ENCODE assay signal across 13 cellular contexts in genomic region chr1:8669608-8670335, GRCh38.
DNase-seq lines count a peak whose midpoint lies in the region; ATAC-seq and TF ChIP-seq lines count a peak whose summit lies in the region.
"Had no signal": no experiment of that assay in that cellular context is flagged by ENCODE, and none has a peak within 500 bp of the region (broad histone marks: within the 10 kb centered on the region; RNA-seq: fewer than 3 reads in every experiment).

No MANE protein-coding gene starts in this region.

- no peak overlapping the region for H3K9ac ChIP-seq in HUES6 (ENCODE audit: low read length)

- intact Hi-C loops in activated CD4-positive, alpha-beta memory T cell treated with anti-CD3 and anti-CD28 coated beads for 36 hours (cut with micrococcal nuclease) = loop anchor here (1.0 to 2.0 kb wide), 3 partner anchors 31 to 108 kb away; no protein-coding TSS in a partner anchor
- intact Hi-C loops in psoas muscle (cut with DNase I) = loop anchor here (2.0 to 10.0 kb wide), 3 partner anchors 33 to 205 kb away; no protein-coding TSS in a partner anchor

- no peaks in the 10 kb centered on the region for H3K27me3 Mint-ChIP-seq in activated CD4-positive, alpha-beta memory T cell treated with anti-CD3 and anti-CD28 coated beads for 36 hours
- no peaks in the 10 kb centered on the region for H3K27me3 Mint-ChIP-seq in activated CD4-positive, alpha-beta memory T cell treated with anti-CD3 and anti-CD28 coated beads, Interleukin-2, amount 10 ng/mL, durations not matched to agents 7 days and 5 days
- no peaks in the 10 kb centered on the region for H3K27me3 Mint-ChIP-seq in brain

- no peaks in the 10 kb centered on the region for H3K9me3 Mint-ChIP-seq in activated CD4-positive, alpha-beta memory T cell treated with anti-CD3 and anti-CD28 coated beads for 36 hours
- H3K9me3 Mint-ChIP-seq in activated CD4-positive, alpha-beta memory T cell treated with anti-CD3 and anti-CD28 coated beads, Interleukin-2, amount 10 ng/mL, durations not matched to agents 7 days and 5 days = no peaks in the 10 kb centered on the region
- no peaks in the 10 kb centered on the region for H3K9me3 Mint-ChIP-seq in brain

- H3K4me3 Mint-ChIP-seq in activated CD4-positive, alpha-beta memory T cell treated with anti-CD3 and anti-CD28 coated beads for 36 hours = peak overlapping the region; percentile 27
- H3K4me3 Mint-ChIP-seq in activated CD4-positive, alpha-beta memory T cell treated with anti-CD3 and anti-CD28 coated beads, Interleukin-2, amount 10 ng/mL, durations not matched to agents 7 days and 5 days = no peak overlapping the region
- peak overlapping the region in 3 of 5 experiments; percentile 9 to 31 (median 28) for H3K4me3 Mint-ChIP-seq in brain

- 77 to 90% (median 78%) methylated on average over 4 of the region's 4 CpGs for WGBS in psoas muscle, 3 donors

- TF ChIP-seq CTCF in brain (conservative IDR thresholded peaks at IDR 0.05) (no peak), psoas muscle (IDR thresholded peaks at IDR 0.05) (no peak), WERI-Rb-1 (IDR thresholded peaks at IDR 0.05; ENCODE audit: low read depth, low read length) (no peak)

- H3K27me3 ChIP-seq in HUES6 (ENCODE audit: control insufficient read depth, insufficient read depth, low read length) (no peaks in the 10 kb centered on the region), psoas muscle (ENCODE audit: insufficient read depth in 3 of 3, low read length in 2 of 3) (no peaks in the 10 kb centered on the region), WERI-Rb-1 (ENCODE audit: insufficient read depth, low read depth, severe bottlenecking) (no peaks in the 10 kb centered on the region)
- H3K27me3 ChIP-seq: transverse colon had no signal

- H3K4me3 ChIP-seq in HUES6 (ENCODE audit: low read depth, low read length) = no peak overlapping the region
- H3K4me3 ChIP-seq in psoas muscle = no peak overlapping the region
- H3K4me3 ChIP-seq in WERI-Rb-1 (ENCODE audit: low read depth, low read length) = no peak overlapping the region
- H3K4me3 ChIP-seq: lower lobe of right lung, transverse colon had no signal

- H3K36me3 ChIP-seq in HUES6 (ENCODE audit: control insufficient read depth, insufficient read depth, low read length) = no peaks in the 10 kb centered on the region
- H3K36me3 ChIP-seq in psoas muscle (ENCODE audit: insufficient read depth in 1 of 2, low read depth in 1 of 2) = no peaks in the 10 kb centered on the region
- H3K36me3 ChIP-seq in WERI-Rb-1 = no peaks in the 10 kb centered on the region; the same call in none of the 2 replicates
- H3K36me3 ChIP-seq: lower lobe of right lung, transverse colon had no signal

- DNase-seq in activated CD4-positive, alpha-beta memory T cell treated with anti-CD3 and anti-CD28 coated beads for 36 hours = no peak
- no peak for DNase-seq in activated CD4-positive, alpha-beta memory T cell treated with anti-CD3 and anti-CD28 coated beads, Interleukin-2, amount 10 ng/mL, durations not matched to agents 7 days and 5 days
- DNase-seq in psoas muscle (no peak), WERI-Rb-1 (no peak), NCI-H1417 (lab: John Stamatoyannopoulos, UW) (no peak), D341Med (ENCODE audit: low spot score) (no peak)
- DNase-seq: activated CD4-positive, alpha-beta T cell treated with anti-CD3 and anti-CD28 coated beads, Interleukin-2, amount 50 U/mL, for 48 hours; lower lobe of right lung; NCI-H2227 treated with DMSO at 0.1 percent for 48 hours; SW 1271; transverse colon had no signal

- CTCF ChIA-PET in activated CD4-positive, alpha-beta memory T cell treated with anti-CD3 and anti-CD28 coated beads for 36 hours (lab: Charles Lee) = interaction anchor here (0.7 to 6.8 kb wide), 14 partner anchors 10 to 179 kb away, joined by 3 to 89 read pairs (median 4); no protein-coding TSS in a partner anchor
- CTCF ChIA-PET in activated CD4-positive, alpha-beta memory T cell treated with anti-CD3 and anti-CD28 coated beads, Interleukin-2, amount 10 ng/mL, durations not matched to agents 7 days and 5 days (lab: Charles Lee) = interaction anchor here (0.6 to 7.0 kb wide), 15 partner anchors 9 to 917 kb away, joined by 3 to 73 read pairs (median 4); no protein-coding TSS in a partner anchor

- H3K27ac ChIP-seq in HUES6 (ENCODE audit: low read depth, low read length) = 0 out of 2 replicates have a peak overlapping the region, but pooled peaks have one; percentile 4
- H3K27ac ChIP-seq in psoas muscle = peak overlapping the region; percentile 42
- no peak overlapping the region for H3K27ac ChIP-seq in WERI-Rb-1
- H3K27ac ChIP-seq: lower lobe of right lung had no signal

- POLR2A ChIA-PET in activated CD4-positive, alpha-beta memory T cell treated with anti-CD3 and anti-CD28 coated beads for 36 hours (lab: Charles Lee) = interaction anchor here (0.8 to 1.4 kb wide), 4 partner anchors 20 to 144 kb away, joined by 3 to 5 read pairs (median 4); no protein-coding TSS in a partner anchor
- POLR2A ChIA-PET in activated CD4-positive, alpha-beta memory T cell treated with anti-CD3 and anti-CD28 coated beads, Interleukin-2, amount 10 ng/mL, durations not matched to agents 7 days and 5 days (lab: Charles Lee) = interaction anchor here (0.9 to 1.9 kb wide), 9 partner anchors 10 to 109 kb away, joined by 3 to 12 read pairs (median 4); no protein-coding TSS in a partner anchor

- H3K4me1 ChIP-seq in HUES6 (ENCODE audit: control insufficient read depth, insufficient read depth, low read length) (peaks cover 53% of the 10 kb centered on the region), psoas muscle (peaks cover 66% of the 10 kb centered on the region)

- ATAC-seq in psoas muscle = no peak

- no peaks in the 10 kb centered on the region for H3K36me3 Mint-ChIP-seq in activated CD4-positive, alpha-beta memory T cell treated with anti-CD3 and anti-CD28 coated beads for 36 hours
- H3K36me3 Mint-ChIP-seq in activated CD4-positive, alpha-beta memory T cell treated with anti-CD3 and anti-CD28 coated beads, Interleukin-2, amount 10 ng/mL, durations not matched to agents 7 days and 5 days (ENCODE audit: low read depth) = no peaks in the 10 kb centered on the region
- H3K36me3 Mint-ChIP-seq in brain = no peaks in the 10 kb centered on the region

- H3K27ac Mint-ChIP-seq in activated CD4-positive, alpha-beta memory T cell treated with anti-CD3 and anti-CD28 coated beads for 36 hours = peak overlapping the region; percentile 20
- no peak overlapping the region for H3K27ac Mint-ChIP-seq in activated CD4-positive, alpha-beta memory T cell treated with anti-CD3 and anti-CD28 coated beads, Interleukin-2, amount 10 ng/mL, durations not matched to agents 7 days and 5 days
- peak overlapping the region in 4 of 5 experiments; percentile 19 to 53 (median 40) for H3K27ac Mint-ChIP-seq in brain

- H3K9me3 ChIP-seq in HUES6 (ENCODE audit: control insufficient read depth, insufficient read depth, low read depth, low read length) = no peaks in the 10 kb centered on the region
- no peaks in the 10 kb centered on the region for H3K9me3 ChIP-seq in psoas muscle
- no peaks in the 10 kb centered on the region for H3K9me3 ChIP-seq in WERI-Rb-1 (ENCODE audit: severe bottlenecking)
- H3K9me3 ChIP-seq: lower lobe of right lung, transverse colon had no signal

- peaks cover 34% of the 10 kb centered on the region for H3K4me1 Mint-ChIP-seq in activated CD4-positive, alpha-beta memory T cell treated with anti-CD3 and anti-CD28 coated beads for 36 hours (ENCODE audit: low read depth)
- peaks cover 39% of the 10 kb centered on the region for H3K4me1 Mint-ChIP-seq in activated CD4-positive, alpha-beta memory T cell treated with anti-CD3 and anti-CD28 coated beads, Interleukin-2, amount 10 ng/mL, durations not matched to agents 7 days and 5 days
- peaks cover 56% of the 10 kb centered on the region for H3K4me1 Mint-ChIP-seq in brain
